Comparison of ENCODE assay signal across 16 cellular contexts in genomic region chr3:104510091-104510860, GRCh38.
DNase-seq lines count a peak whose midpoint lies in the region; ATAC-seq and TF ChIP-seq lines count a peak whose summit lies in the region.
"Had no signal": no experiment of that assay in that cellular context is flagged by ENCODE, and none has a peak within 500 bp of the region (broad histone marks: within the 10 kb centered on the region; RNA-seq: fewer than 3 reads in every experiment).

No MANE protein-coding gene starts in this region.

- H2BK120ac ChIP-seq in mesenchymal stem cell (ENCODE audit: low read depth, low read length), result no peak overlapping the region

- H3K9me2 ChIP-seq in SU-DHL-6 (replicated peaks; ENCODE audit: insufficient read depth, low read length), result no peaks in the 10 kb centered on the region

- no peaks in the 10 kb centered on the region for H3K79me1 ChIP-seq in mesenchymal stem cell (replicated peaks; ENCODE audit: low read length, poor library complexity, severe bottlenecking)

- intact Hi-C loops in activated CD4-positive, alpha-beta T cell treated with anti-CD3 and anti-CD28 coated beads for 36 hours (cut with DNase I, micrococcal nuclease), result no loop called here

- H3K27ac ChIP-seq in SU-DHL-6 (ENCODE audit: low read depth, low read length), result peak overlapping the region; percentile 87
- H3K27ac ChIP-seq in mesenchymal stem cell (ENCODE audit: low read length, poor library complexity, severe bottlenecking), result no peak overlapping the region

- H3K4me1 Mint-ChIP-seq in mesothelial cell of epicardium (peaks cover 18% of the 10 kb centered on the region), nephron progenitor cell (no peaks in the 10 kb centered on the region)
- no peaks in the 10 kb centered on the region for H3K4me1 Mint-ChIP-seq in activated CD4-positive, alpha-beta T cell treated with anti-CD3 and anti-CD28 coated beads for 36 hours

- no peaks in the 10 kb centered on the region for H3K4me1 ChIP-seq in mesenchymal stem cell (ENCODE audit: control insufficient read depth, insufficient read depth, low read depth, low read length)

- H3K18ac ChIP-seq in mesenchymal stem cell (ENCODE audit: low read depth in 1 of 2, low read length in 2 of 2), result no peak overlapping the region

- TF ChIP-seq CTCF in SU-DHL-6 (IDR thresholded peaks at IDR 0.05; ENCODE audit: insufficient read depth, low read length, poor library complexity, severe bottlenecking), result no peak
- TF ChIP-seq CTCF in mesothelial cell of epicardium (IDR thresholded peaks at IDR 0.05; ENCODE audit: unreplicated experiment), result no peak
- no peak for TF ChIP-seq CTCF in nephron progenitor cell (IDR thresholded peaks at IDR 0.05)

- no peak overlapping the region for H2BK12ac ChIP-seq in mesenchymal stem cell (ENCODE audit: low read length in 2 of 2)

- H3K9me3 ChIP-seq in SU-DHL-6 (ENCODE audit: insufficient read depth, low read length) (peaks cover 22% of the 10 kb centered on the region; the same call in 1 of the 2 replicates), mesenchymal stem cell (ENCODE audit: control insufficient read depth, low read length) (peaks cover 4% of the 10 kb centered on the region)

- H3K9me3 Mint-ChIP-seq in mesothelial cell of epicardium (peaks cover 15% of the 10 kb centered on the region), nephron progenitor cell (no peaks in the 10 kb centered on the region)
- no peaks in the 10 kb centered on the region for H3K9me3 Mint-ChIP-seq in activated CD4-positive, alpha-beta T cell treated with anti-CD3 and anti-CD28 coated beads for 36 hours (ENCODE audit: low read depth)
- H3K9me3 Mint-ChIP-seq: H9 had no signal

- H3K27me3 Mint-ChIP-seq in mesothelial cell of epicardium (ENCODE audit: low read depth), result no peaks in the 10 kb centered on the region
- no peaks in the 10 kb centered on the region for H3K27me3 Mint-ChIP-seq in activated CD4-positive, alpha-beta T cell treated with anti-CD3 and anti-CD28 coated beads for 36 hours
- no peaks in the 10 kb centered on the region for H3K27me3 Mint-ChIP-seq in nephron progenitor cell (ENCODE audit: low read depth, poor library complexity)

- H3K27ac Mint-ChIP-seq in mesothelial cell of epicardium (peak overlapping the region; percentile 71), nephron progenitor cell (no peak overlapping the region)
- H3K27ac Mint-ChIP-seq in activated CD4-positive, alpha-beta T cell treated with anti-CD3 and anti-CD28 coated beads for 36 hours, result no peak overlapping the region
- H3K27ac Mint-ChIP-seq: H9 had no signal

- H3K4me3 Mint-ChIP-seq in mesothelial cell of epicardium, result no peak overlapping the region
- no peak overlapping the region for H3K4me3 Mint-ChIP-seq in activated CD4-positive, alpha-beta T cell treated with anti-CD3 and anti-CD28 coated beads for 36 hours
- no peak overlapping the region for H3K4me3 Mint-ChIP-seq in nephron progenitor cell
- H3K4me3 Mint-ChIP-seq: H9 had no signal

- no peak overlapping the region for H2BK5ac ChIP-seq in mesenchymal stem cell (ENCODE audit: low read depth, low read length, poor library complexity, severe bottlenecking)

- no peaks in the 10 kb centered on the region for H4K20me1 ChIP-seq in SU-DHL-6 (ENCODE audit: low read depth, low read length)
- H4K20me1 ChIP-seq: BLaER1 treated with 17β-estradiol and CSF1 and Interleukin-3, amounts not matched to agents 10 nM and 100 nM had no signal

- CTCF ChIA-PET in activated CD4-positive, alpha-beta T cell treated with anti-CD3 and anti-CD28 coated beads for 36 hours (lab: Charles Lee), result no interaction called here

- no peaks in the 10 kb centered on the region for H3K79me2 ChIP-seq in SU-DHL-6 (ENCODE audit: insufficient read depth, low read length)

- peak overlapping the region; percentile 87 for H3K4me2 ChIP-seq in SU-DHL-6 (ENCODE audit: low read depth, low read length, poor library complexity, severe bottlenecking)
- H3K4me2 ChIP-seq in mesenchymal stem cell (ENCODE audit: low read length, poor library complexity, severe bottlenecking), result no peak overlapping the region

- no peaks in the 10 kb centered on the region for H3K27me3 ChIP-seq in SU-DHL-6 (ENCODE audit: low read length)
- no peaks in the 10 kb centered on the region for H3K27me3 ChIP-seq in mesenchymal stem cell (ENCODE audit: control insufficient read depth in 1 of 2, insufficient read depth in 1 of 2, low read length in 2 of 2)
- H3K27me3 ChIP-seq: BLaER1 treated with 17β-estradiol and CSF1 and Interleukin-3, amounts not matched to agents 10 nM and 100 nM had no signal

- H3K36me3 Mint-ChIP-seq in mesothelial cell of epicardium (no peaks in the 10 kb centered on the region), nephron progenitor cell (ENCODE audit: low read depth) (no peaks in the 10 kb centered on the region)
- H3K36me3 Mint-ChIP-seq in activated CD4-positive, alpha-beta T cell treated with anti-CD3 and anti-CD28 coated beads for 36 hours (ENCODE audit: low read depth), result no peaks in the 10 kb centered on the region

- H3K4ac ChIP-seq in mesenchymal stem cell (ENCODE audit: low read depth in 1 of 2, low read length in 2 of 2), result no peak overlapping the region

- peak overlapping the region; percentile 53 for H3K9ac ChIP-seq in SU-DHL-6 (ENCODE audit: low read length)
- H3K9ac ChIP-seq in mesenchymal stem cell (ENCODE audit: low read length), result no peak overlapping the region
- H3K9ac ChIP-seq: BLaER1 treated with 17β-estradiol and CSF1 and Interleukin-3, amounts not matched to agents 10 nM and 100 nM had no signal

- no peak for DNase-seq in mesothelial cell of epicardium (ENCODE audit: low spot score in 2 of 2, unreplicated experiment in 2 of 2)
- no peak for DNase-seq in activated CD4-positive, alpha-beta T cell treated with anti-CD3 and anti-CD28 coated beads for 36 hours
- DNase-seq in nephron progenitor cell, result no peak
- DNase-seq in mesenchymal stem cell, result no peak
- no peak for DNase-seq in globus pallidus (ENCODE audit: low spot score)
- DNase-seq: activated CD8-positive, alpha-beta memory T cell treated with anti-CD3 and anti-CD28 coated beads for 24 hours; activated gamma-delta T cell; H9; NCI-H2227 treated with DMSO at 0.1 percent for 48 hours; stimulated activated naive CD8-positive, alpha-beta T cell treated with anti-CD3 and anti-CD28 coated beads, Interleukin-15, Interleukin-2, amounts not matched to agents 100 U/mL and 50 U/mL, for 24 hours; T-helper 9 cell had no signal

- peaks cover 40% of the 10 kb centered on the region for H3F3A ChIP-seq in SU-DHL-6 (ENCODE audit: insufficient read depth)

- H2AK5ac ChIP-seq in mesenchymal stem cell (ENCODE audit: low read length, severe bottlenecking), result no peak overlapping the region

- no peak overlapping the region for H4K91ac ChIP-seq in mesenchymal stem cell (ENCODE audit: low read length)

- H4K8ac ChIP-seq in mesenchymal stem cell (ENCODE audit: low read length), result no peak overlapping the region

- H3K36me3 ChIP-seq in SU-DHL-6 (ENCODE audit: low read length) (peaks cover 27% of the 10 kb centered on the region), mesenchymal stem cell (ENCODE audit: control insufficient read depth in 1 of 2, insufficient read depth in 2 of 2, low read depth in 1 of 2, low read length in 2 of 2) (no peaks in the 10 kb centered on the region)

- H3K14ac ChIP-seq in mesenchymal stem cell (ENCODE audit: low read length in 2 of 2), result no peak overlapping the region

- peak overlapping the region; percentile 25 for H2AFZ ChIP-seq in SU-DHL-6 (ENCODE audit: low read depth, low read length, severe bottlenecking)
- no peak overlapping the region for H2AFZ ChIP-seq in mesenchymal stem cell (ENCODE audit: low read depth, low read length)

- WGBS in mesenchymal stem cell, result 96% methylated on average over 1 of the region's 3 CpGs

- POLR2A ChIA-PET in activated CD4-positive, alpha-beta T cell treated with anti-CD3 and anti-CD28 coated beads for 36 hours (lab: Charles Lee), result no interaction called here

- no peak overlapping the region for H2BK15ac ChIP-seq in mesenchymal stem cell (ENCODE audit: low read depth, poor library complexity, severe bottlenecking)

- ATAC-seq in GM18870 (IDR thresholded peaks at IDR 0.05; ENCODE audit: unreplicated experiment) (peak; percentile 56), HG03469 (IDR thresholded peaks at IDR 0.05; ENCODE audit: unreplicated experiment) (peak; percentile 41)
- no peak for ATAC-seq in activated CD4-positive, alpha-beta T cell treated with anti-CD3 and anti-CD28 coated beads for 36 hours
- ATAC-seq: Panc1; stimulated activated naive CD8-positive, alpha-beta T cell treated with anti-CD3 and anti-CD28 coated beads, Interleukin-15, Interleukin-2, amounts not matched to agents 100 U/mL and 50 U/mL, for 24 hours had no signal

- peak overlapping the region; percentile 45 for H3K4me3 ChIP-seq in SU-DHL-6 (ENCODE audit: insufficient read depth, low read length, poor library complexity, severe bottlenecking)
- H3K4me3 ChIP-seq in mesenchymal stem cell (ENCODE audit: insufficient read depth in 1 of 2, low read depth in 1 of 2, low read length in 2 of 2), result no peak overlapping the region
- H3K4me3 ChIP-seq: BLaER1 treated with 17β-estradiol and CSF1 and Interleukin-3, amounts not matched to agents 10 nM and 100 nM had no signal

- H3K23ac ChIP-seq in mesenchymal stem cell (ENCODE audit: low read length in 2 of 2), result no peak overlapping the region
